ENCODE assay signal across 1 cellular context in genomic region chr15:48678851-48679250, GRCh38.
TF ChIP-seq lines count a peak whose summit lies in the region.

No MANE protein-coding gene starts in this region.

TF ChIP-seq in IMR-90, 13 proteins besides CTCF, POLR2A, EP300 and RAD21:
- no peak for TF ChIP-seq CHD1 (IDR thresholded peaks at IDR 0.05; ENCODE audit: low read depth, low read length)
- TF ChIP-seq FOS (IDR thresholded peaks at IDR 0.05; ENCODE audit: low read depth, low read length): no peak
- TF ChIP-seq SMC3 (IDR thresholded peaks at IDR 0.05; ENCODE audit: low read depth, low read length): no peak
- no peak for TF ChIP-seq USF2 (IDR thresholded peaks at IDR 0.05; ENCODE audit: low read depth, low read length)
- TF ChIP-seq RCOR1 (IDR thresholded peaks at IDR 0.05; ENCODE audit: insufficient replicate concordance, low read length): no peak
- no peak for TF ChIP-seq MXI1 (IDR thresholded peaks at IDR 0.05; ENCODE audit: borderline replicate concordance, low read depth, low read length)
- no peak for TF ChIP-seq ELK1 (IDR thresholded peaks at IDR 0.05; ENCODE audit: borderline replicate concordance, low read depth, low read length)
- TF ChIP-seq MAZ (IDR thresholded peaks at IDR 0.05; ENCODE audit: borderline replicate concordance, low read depth, low read length): no peak
- no peak for TF ChIP-seq RFX5 (IDR thresholded peaks at IDR 0.05; ENCODE audit: low read depth, low read length)
- TF ChIP-seq CEBPB (IDR thresholded peaks at IDR 0.05; ENCODE audit: low read depth, low read length): no peak
- TF ChIP-seq BHLHE40 (IDR thresholded peaks at IDR 0.05; ENCODE audit: low read depth, low read length): no peak
- TF ChIP-seq NFE2L2 (IDR thresholded peaks at IDR 0.05; ENCODE audit: low read depth, low read length): no peak
- TF ChIP-seq MAFK (IDR thresholded peaks at IDR 0.05; ENCODE audit: low read depth, low read length): no peak
